8 cellular contexts compared by ENCODE assay signal in the genomic region with DNA sequence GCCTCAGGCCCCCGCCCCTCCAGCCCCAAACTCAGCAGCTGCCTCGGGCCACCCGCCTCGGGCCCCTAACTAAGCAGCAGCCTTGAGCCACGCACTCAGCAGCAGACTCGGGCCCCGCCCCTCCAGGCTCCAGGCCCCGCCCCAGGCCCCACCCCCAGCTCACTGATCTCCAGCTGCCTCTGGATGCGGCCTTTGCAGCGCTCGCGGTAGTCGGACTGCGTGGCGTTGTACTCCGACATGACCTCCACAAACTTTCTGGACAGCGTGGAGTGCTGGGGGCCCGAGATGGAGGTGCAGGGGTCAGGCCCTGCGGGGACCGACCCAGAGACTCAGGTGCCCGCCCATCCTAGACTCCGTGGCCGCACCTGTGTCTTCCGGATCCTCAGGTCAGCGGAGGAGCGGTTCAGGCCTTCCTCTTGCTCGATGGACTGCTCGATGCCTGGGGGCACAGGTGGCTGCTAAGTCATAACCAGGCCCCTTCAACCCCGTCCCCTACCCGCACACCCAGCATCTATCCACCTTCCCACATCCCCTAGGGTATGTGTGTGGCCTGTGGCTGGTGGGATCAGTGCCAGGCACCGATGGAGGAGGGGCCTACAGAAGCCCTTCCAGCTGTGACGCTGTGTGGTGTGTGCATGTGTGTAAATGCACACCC. TPM values are rescaled to one million over a fixed set of nuclear protein-coding genes. Genes with fewer than 3 reads are reported as not detected.
DNase-seq lines count a peak whose midpoint lies in the region; ATAC-seq, FAIRE-seq and TF ChIP-seq lines count a peak whose summit lies in the region.

No MANE protein-coding gene starts in this region.

- H3K9ac ChIP-seq in GM12878 (ENCODE audit: control insufficient read depth, insufficient read depth, low read length): no peak overlapping the region
- H3K9ac ChIP-seq in mammary epithelial cell (ENCODE audit: insufficient read depth, low read length): no peak overlapping the region

- peak; percentile 93 for DNase-seq in A673 (ENCODE audit: low spot score)
- peak; percentile 84 for DNase-seq in NCI-H2171 (lab: John Stamatoyannopoulos, UW)
- DNase-seq in GM12878 (ENCODE audit: low read depth, low spot score): no peak
- peak; percentile 35 for DNase-seq in lung (ENCODE audit: low spot score)
- peak; percentile 62 to 87 for DNase-seq in upper lobe of left lung
- no peak for DNase-seq in mammary epithelial cell

- H3K4me3 ChIP-seq in A673 (ENCODE audit: low read depth, low read length, poor library complexity, severe bottlenecking) (peak overlapping the region; percentile 7), GM12878 (no peak overlapping the region), lung (no peak overlapping the region), upper lobe of left lung (peak overlapping the region in 3 of 4 donors; percentile 13 to 37 (median 30)), mammary epithelial cell (replicated peaks in 1 of 3; ENCODE audit: insufficient read depth in 1 of 3, low read depth in 2 of 3, low read length in 3 of 3) (no peak overlapping the region)

- POLR2A ChIA-PET in A673 (lab: Charles Lee; ENCODE audit: low non-redundant PET) (interaction anchor here (0.6 kb wide), 1 partner anchor 490 kb away, joined by 4 read pairs; no protein-coding TSS in a partner anchor), GM12878 (lab: Charles Lee) (interaction anchor here (0.6 kb wide), 1 partner anchor 73 kb away, joined by 3 read pairs; no protein-coding TSS in a partner anchor)

- no peaks in the 10 kb centered on the region for H3K27me3 ChIP-seq in A673 (replicated peaks; ENCODE audit: insufficient read depth, low read depth, low read length, poor library complexity)
- H3K27me3 ChIP-seq in GM12878 (replicated peaks in 1 of 2; ENCODE audit: control insufficient read depth in 2 of 2, insufficient read depth in 2 of 2, low read length in 1 of 2): no peaks in the 10 kb centered on the region
- H3K27me3 ChIP-seq in lung (ENCODE audit: control insufficient read depth, insufficient read depth): no peaks in the 10 kb centered on the region
- no peaks in the 10 kb centered on the region for H3K27me3 ChIP-seq in upper lobe of left lung
- no peaks in the 10 kb centered on the region for H3K27me3 ChIP-seq in mammary epithelial cell (ENCODE audit: insufficient read depth, low read length)

- no peak for TF ChIP-seq EP300 in GM12878 (IDR thresholded peaks at IDR 0.05; ENCODE audit: borderline replicate concordance in 1 of 2, control insufficient read depth in 1 of 2, low read depth in 2 of 2, low read length in 2 of 2)
- TF ChIP-seq EP300 in upper lobe of left lung (IDR thresholded peaks at IDR 0.05): no peak

- no peak for TF ChIP-seq RAD21 in GM12878 (IDR thresholded peaks at IDR 0.05; ENCODE audit: insufficient read depth, low read depth, low read length)

- RAD21 ChIA-PET in GM12878 (lab: Charles Lee; ENCODE audit: unreplicated experiment): no interaction called here

- ATAC-seq in GM12878 (peak; percentile 48), lung (ENCODE audit: insufficient read depth, low FRiP score) (no peak), upper lobe of left lung (ENCODE audit: low FRiP score in 2 of 2) (peak; percentile 65 to 76), GM21390 (IDR thresholded peaks at IDR 0.05; ENCODE audit: unreplicated experiment) (no peak), GM18505 (IDR thresholded peaks at IDR 0.05; ENCODE audit: unreplicated experiment) (no peak)

- H3K4me2 ChIP-seq in GM12878 (ENCODE audit: control insufficient read depth, insufficient read depth) (0 out of 2 replicates have a peak overlapping the region, but pooled peaks have one; percentile 7), mammary epithelial cell (ENCODE audit: insufficient read depth, low read depth, low read length) (no peak overlapping the region)

- TF ChIP-seq POLR2A in GM12878 (IDR thresholded peaks at IDR 0.05; ENCODE audit: low read depth, low read length) (no peak), upper lobe of left lung (IDR thresholded peaks at IDR 0.05) (no peak), GM18505 (IDR thresholded peaks at IDR 0.05; ENCODE audit: borderline replicate concordance, extremely low read depth, insufficient read depth, insufficient read length) (no peak)

- H3K36me3 ChIP-seq in A673 (ENCODE audit: insufficient read depth, low read length, poor library complexity, severe bottlenecking) (peaks cover 43% of the 10 kb centered on the region), GM12878 (ENCODE audit: control insufficient read depth in 2 of 2, insufficient read depth in 2 of 2, low read length in 1 of 2) (peaks cover 2 to 8% of the 10 kb centered on the region in 2 experiments; a peak in 3 of 4 replicates), lung (ENCODE audit: control insufficient read depth in 2 of 2, insufficient read depth in 2 of 2, low read length in 2 of 2) (peaks cover 0 to 17% of the 10 kb centered on the region in 2 donors), upper lobe of left lung (peaks cover 0 to 19% (median 11%) of the 10 kb centered on the region in 4 donors), mammary epithelial cell (ENCODE audit: insufficient read depth, low read length) (peaks cover 16% of the 10 kb centered on the region)

- TF ChIP-seq CTCF in A673 (conservative IDR thresholded peaks at IDR 0.05; ENCODE audit: low read depth, low read length) (no peak), GM12878 (IDR thresholded peaks at IDR 0.05 in 2 of 3, conservative IDR thresholded peaks at IDR 0.05 in 1 of 3; ENCODE audit: control insufficient read depth in 2 of 3, extremely low read depth in 1 of 3, insufficient read depth in 1 of 3, low read depth in 3 of 3, low read length in 3 of 3) (no peak), lung (IDR thresholded peaks at IDR 0.05; ENCODE audit: control extremely low read depth, extremely low read depth) (no peak), upper lobe of left lung (IDR thresholded peaks at IDR 0.05) (no peak), mammary epithelial cell (conservative IDR thresholded peaks at IDR 0.05 in 1 of 2, IDR thresholded peaks at IDR 0.05 in 1 of 2; ENCODE audit: extremely low read depth in 1 of 2, insufficient read depth in 1 of 2, low read depth in 1 of 2, low read length in 2 of 2) (no peak)

- BruUV-seq in A673 (replicated peaks; lab: Mats Ljungman, UMichigan) (no TSS peak), GM12878 (replicated peaks; lab: Mats Ljungman, UMichigan) (no TSS peak), mammary epithelial cell (replicated peaks; lab: Mats Ljungman, UMichigan) (no TSS peak)

- 36% methylated on average over 29 of the region's 32 CpGs for WGBS in GM12878 (ENCODE audit: insufficient coverage, insufficient replicate concordance, low lambda C conversion rate, missing lambda C conversion rate)
- 36 to 42% methylated on average over 27 to 32 of the region's 32 CpGs for WGBS in lung, 2 donors
- WGBS in upper lobe of left lung, 2 donors: 56 to 63% methylated on average over 14 to 18 of the region's 32 CpGs
- WGBS in mammary epithelial cell (ENCODE audit: low coverage, missing lambda C conversion rate): 93% methylated on average over 14 of the region's 32 CpGs

- CTCF ChIA-PET in A673 (lab: Charles Lee) (interaction anchor here (0.6 to 1.5 kb wide), 4 partner anchors 12 to 146 kb away, joined by 4 to 7 read pairs (median 6); no protein-coding TSS in a partner anchor), GM12878 (lab: Yijun Ruan, JAX) (no interaction called here), mammary epithelial cell (lab: Charles Lee; ENCODE audit: low non-redundant PET) (no interaction called here)

- H4K20me1 ChIP-seq in GM12878 (ENCODE audit: control insufficient read depth, insufficient read depth) (no peaks in the 10 kb centered on the region), mammary epithelial cell (ENCODE audit: insufficient read depth, low read length) (peaks cover 2% of the 10 kb centered on the region)

- dilution Hi-C loops in mammary epithelial cell (cut with HindIII; ENCODE audit: low sequenced_read_pairs): no loop called here

- H2AFZ ChIP-seq in GM12878 (ENCODE audit: control insufficient read depth, low read depth, low read length): peak overlapping the region; percentile 10; the same call in 1 of the 2 replicates
- no peak overlapping the region for H2AFZ ChIP-seq in mammary epithelial cell (ENCODE audit: low read depth, low read length)

- no peak for FAIRE-seq in GM12878 (lab: Jason Lieb, UNC)

- SMC1A ChIA-PET in GM12878 (lab: Charles Lee; ENCODE audit: uncharacterized antibody, unreplicated experiment): no interaction called here

- peak overlapping the region; percentile 97 for H3K27ac ChIP-seq in A673 (ENCODE audit: low read depth, low read length, poor library complexity, severe bottlenecking)
- no peak overlapping the region for H3K27ac ChIP-seq in GM12878 (ENCODE audit: control insufficient read depth, insufficient read depth)
- H3K27ac ChIP-seq in lung (ENCODE audit: low read depth in 1 of 2, low read length in 1 of 2): no peak overlapping the region
- peak overlapping the region in 1 of 4 donors; percentile 26 for H3K27ac ChIP-seq in upper lobe of left lung
- no peak overlapping the region for H3K27ac ChIP-seq in mammary epithelial cell (ENCODE audit: insufficient read depth, low read depth, low read length)

- H3K4me1 ChIP-seq in A673 (ENCODE audit: insufficient read depth, low read length, poor library complexity, severe bottlenecking): peaks cover 53% of the 10 kb centered on the region
- no peaks in the 10 kb centered on the region for H3K4me1 ChIP-seq in GM12878 (ENCODE audit: control insufficient read depth, insufficient read depth, low read length)
- no peaks in the 10 kb centered on the region for H3K4me1 ChIP-seq in lung (ENCODE audit: control insufficient read depth in 2 of 2, insufficient read depth in 2 of 2, low read length in 2 of 2)
- peaks cover 0 to 23% (median 15%) of the 10 kb centered on the region in 4 donors for H3K4me1 ChIP-seq in upper lobe of left lung
- H3K4me1 ChIP-seq in mammary epithelial cell (ENCODE audit: insufficient read depth, low read length): no peaks in the 10 kb centered on the region

- H3K9me3 ChIP-seq in A673 (ENCODE audit: low read depth, low read length, poor library complexity, severe bottlenecking): no peaks in the 10 kb centered on the region
- H3K9me3 ChIP-seq in GM12878 (replicated peaks; ENCODE audit: control insufficient read depth, insufficient read depth, low read length): no peaks in the 10 kb centered on the region
- no peaks in the 10 kb centered on the region for H3K9me3 ChIP-seq in lung (ENCODE audit: control insufficient read depth in 2 of 2, insufficient read depth in 1 of 2, low read length in 1 of 2)
- H3K9me3 ChIP-seq in upper lobe of left lung: no peaks in the 10 kb centered on the region
- H3K9me3 ChIP-seq in mammary epithelial cell (replicated peaks; ENCODE audit: insufficient read depth, low read length): no peaks in the 10 kb centered on the region

- intact Hi-C loops in A673 (cut with micrococcal nuclease; ENCODE audit: unreplicated experiment) (loop anchor here (2.0 kb wide), 1 partner anchor 15 kb away; a partner anchor contains a TSS), GM12878 (cut with micrococcal nuclease; ENCODE audit: unreplicated experiment) (no loop called here), mammary epithelial cell (cut with micrococcal nuclease) (no loop called here)

- H3K79me2 ChIP-seq in GM12878 (ENCODE audit: control insufficient read depth, insufficient read depth, low read length) (no peaks in the 10 kb centered on the region), mammary epithelial cell (ENCODE audit: insufficient read depth, low read length) (peaks cover 18% of the 10 kb centered on the region)

- in situ Hi-C loops in GM12878 (cut with MboI): no loop called here
- in situ Hi-C loops in mammary epithelial cell (cut with MboI; ENCODE audit: low sequenced_read_pairs in 2 of 2): no loop called here

RNA-seq across cellular contexts. Expression of a gene that starts 15.4 kb away (rescaled TPM):
- total RNA-seq in A673 (2021): 37.8 and 47.1 TPM in 2 replicates
- total RNA-seq in GM12878 (2013; cell fraction: nucleolus; rRNA removed): 13.9 and 20.9 TPM in 2 replicates
- 1.9 and 2.6 TPM in 2 replicates for total RNA-seq in GM12878 (2014; rRNA removed)
- 1.6 and 2.6 TPM in 2 replicates for total RNA-seq in GM12878 (2014; rRNA removed; fragmentation: Illumina TruSeq; extraction: Trizol)
- total RNA-seq in GM12878 (2021): 3.1 and 3.9 TPM in 2 replicates
- 1.9 TPM for polyA plus RNA-seq in GM12878 (2011; ENCODE audit: low read depth)
- polyA plus RNA-seq in GM12878 (2011; rRNA removed): 1.4 and 2.4 TPM in 2 replicates
- polyA plus RNA-seq in GM12878 (2011; cell fraction: cytosol; rRNA removed): 3.3 and 3.8 TPM in 2 replicates
- polyA plus RNA-seq in GM12878 (2011; cell fraction: nucleus; rRNA removed): 30.5 and 34.2 TPM in 2 replicates
- 3.8 and 4.4 TPM in 2 replicates for polyA plus RNA-seq in GM12878 (2012)
- 1.9 and 3.1 TPM in 2 replicates for polyA plus RNA-seq in GM12878 (2014; fragmentation: Illumina TruSeq; extraction: Trizol)
- under 1 TPM; 0.15 to 0.21 TPM for polyA plus RNA-seq in GM12878 (2014; fragmentation: Nextera tagmentation; extraction: Ambion mirVana)
- polyA plus RNA-seq in GM12878 (2014; rRNA removed): 5.2 and 5.3 TPM in 2 replicates
- 1 to 10 TPM; 1.7 to 1.8 TPM for polyA plus RNA-seq in GM12878 (2016; fragmentation: Nextera tagmentation; extraction: Ambion mirVana)
- 1.9 and 2.7 TPM in 2 replicates for polyA minus RNA-seq in GM12878 (2011; rRNA and poly(A)+ RNA removed)
- 0.62 and 1.7 TPM in 2 replicates for polyA minus RNA-seq in GM12878 (2011; cell fraction: cytosol; rRNA and poly(A)+ RNA removed)
- polyA minus RNA-seq in GM12878 (2011; cell fraction: nucleus; rRNA and poly(A)+ RNA removed): 5.4 and 6.5 TPM in 2 replicates
- total RNA-seq in lung: 1 to 10 TPM; 7.7 to 8.0 TPM
- 1 to 10 TPM; 4.1 to 7.7 TPM for polyA plus RNA-seq in lung
- total RNA-seq in upper lobe of left lung: 10 to 100 TPM in 2 of 6 donors, 1 to 10 TPM in 4; 4.1 to 16.9 (median 5.9) TPM
- total RNA-seq in mammary epithelial cell: 10 to 100 TPM in 1 of 2 donors, 1 to 10 TPM in 1; 6.8 to 39.7 TPM
- 30.5 TPM for polyA plus RNA-seq in mammary epithelial cell
- 30.8 TPM for polyA minus RNA-seq in mammary epithelial cell

RNA-seq across cellular contexts. Expression of a gene that starts 20.7 kb away (rescaled TPM):
- 133 and 138 TPM in 2 replicates for total RNA-seq in A673 (2021)
- 28.4 and 29.4 TPM in 2 replicates for total RNA-seq in GM12878 (2013; cell fraction: nucleolus; rRNA removed)
- total RNA-seq in GM12878 (2014; rRNA removed): 75.3 and 82.9 TPM in 2 replicates
- total RNA-seq in GM12878 (2014; rRNA removed; fragmentation: Illumina TruSeq; extraction: Trizol): 69.8 and 71.1 TPM in 2 replicates
- total RNA-seq in GM12878 (2021): 73.7 and 84.9 TPM in 2 replicates
- polyA plus RNA-seq in GM12878 (2011; ENCODE audit: low read depth): 44.4 TPM
- 98.5 and 114 TPM in 2 replicates for polyA plus RNA-seq in GM12878 (2011; rRNA removed)
- polyA plus RNA-seq in GM12878 (2011; cell fraction: cytosol; rRNA removed): 138 and 180 TPM in 2 replicates
- 67.4 and 98.6 TPM in 2 replicates for polyA plus RNA-seq in GM12878 (2011; cell fraction: nucleus; rRNA removed)
- polyA plus RNA-seq in GM12878 (2012): 55.5 and 68.2 TPM in 2 replicates
- polyA plus RNA-seq in GM12878 (2014; fragmentation: Illumina TruSeq; extraction: Trizol): 96.0 and 109 TPM in 2 replicates
- 10 to 100 TPM; 36.4 to 89.9 TPM for polyA plus RNA-seq in GM12878 (2014; fragmentation: Nextera tagmentation; extraction: Ambion mirVana)
- polyA plus RNA-seq in GM12878 (2014; rRNA removed): 117 and 123 TPM in 2 replicates
- polyA plus RNA-seq in GM12878 (2016; fragmentation: Nextera tagmentation; extraction: Ambion mirVana): 100 to 1,000 TPM; 137 to 138 TPM
- polyA minus RNA-seq in GM12878 (2011; rRNA and poly(A)+ RNA removed): 46.3 and 61.5 TPM in 2 replicates
- 14.4 and 26.0 TPM in 2 replicates for polyA minus RNA-seq in GM12878 (2011; cell fraction: cytosol; rRNA and poly(A)+ RNA removed)
- 9.3 and 17.6 TPM in 2 replicates for polyA minus RNA-seq in GM12878 (2011; cell fraction: nucleus; rRNA and poly(A)+ RNA removed)
- 10 to 100 TPM; 33.5 to 76.7 TPM for total RNA-seq in lung
- 100 to 1,000 TPM in 1 of 2 donors, 10 to 100 TPM in 1; 71.7 to 118 TPM for polyA plus RNA-seq in lung
- total RNA-seq in upper lobe of left lung: 10 to 100 TPM; 19.9 to 52.3 (median 48.8) TPM
- total RNA-seq in mammary epithelial cell: 10 to 100 TPM; 36.0 to 57.6 TPM
- polyA plus RNA-seq in mammary epithelial cell: 77.9 TPM
- 102 TPM for polyA minus RNA-seq in mammary epithelial cell

RNA-seq across cellular contexts. Expression of a gene that starts 20.9 kb away (rescaled TPM):
- 11.1 and 11.8 TPM in 2 replicates for total RNA-seq in A673 (2021)
- 7.9 and 8.3 TPM in 2 replicates for total RNA-seq in GM12878 (2013; cell fraction: nucleolus; rRNA removed)
- total RNA-seq in GM12878 (2014; rRNA removed): 9.2 and 11.2 TPM in 2 replicates
- 4.1 TPM in 2 replicates for total RNA-seq in GM12878 (2014; rRNA removed; fragmentation: Illumina TruSeq; extraction: Trizol)
- total RNA-seq in GM12878 (2021): 13.4 and 13.5 TPM in 2 replicates
- polyA plus RNA-seq in GM12878 (2011; ENCODE audit: low read depth): 2.6 TPM
- 4.1 and 4.5 TPM in 2 replicates for polyA plus RNA-seq in GM12878 (2011; rRNA removed)
- 7.1 and 9.8 TPM in 2 replicates for polyA plus RNA-seq in GM12878 (2011; cell fraction: cytosol; rRNA removed)
- polyA plus RNA-seq in GM12878 (2011; cell fraction: nucleus; rRNA removed): 6.0 and 7.7 TPM in 2 replicates
- polyA plus RNA-seq in GM12878 (2012): 8.0 and 8.6 TPM in 2 replicates
- polyA plus RNA-seq in GM12878 (2014; fragmentation: Illumina TruSeq; extraction: Trizol): 3.2 and 5.5 TPM in 2 replicates
- polyA plus RNA-seq in GM12878 (2014; fragmentation: Nextera tagmentation; extraction: Ambion mirVana): 1 to 10 TPM; 2.1 to 3.5 TPM
- 19.0 and 19.2 TPM in 2 replicates for polyA plus RNA-seq in GM12878 (2014; rRNA removed)
- polyA plus RNA-seq in GM12878 (2016; fragmentation: Nextera tagmentation; extraction: Ambion mirVana): 10 to 100 TPM; 10.3 to 12.4 TPM
- polyA minus RNA-seq in GM12878 (2011; rRNA and poly(A)+ RNA removed): 4.4 and 7.6 TPM in 2 replicates
- 2.4 and 2.8 TPM in 2 replicates for polyA minus RNA-seq in GM12878 (2011; cell fraction: cytosol; rRNA and poly(A)+ RNA removed)
- polyA minus RNA-seq in GM12878 (2011; cell fraction: nucleus; rRNA and poly(A)+ RNA removed): 6.2 and 11.5 TPM in 2 replicates
- total RNA-seq in lung: 10 to 100 TPM in 1 of 2 donors, 1 to 10 TPM in 1; 5.3 to 14.4 TPM
- 10 to 100 TPM in 1 of 2 donors, 1 to 10 TPM in 1; 8.1 to 10.0 TPM for polyA plus RNA-seq in lung
- total RNA-seq in upper lobe of left lung: 10 to 100 TPM in 4 of 6 donors, 1 to 10 TPM in 2; 6.9 to 13.1 (median 10.3) TPM
- 10 to 100 TPM in 1 of 2 donors, 1 to 10 TPM in 1; 3.0 to 11.1 TPM for total RNA-seq in mammary epithelial cell
- 5.7 TPM for polyA plus RNA-seq in mammary epithelial cell
- polyA minus RNA-seq in mammary epithelial cell: 5.7 TPM

RNA-seq across cellular contexts. Expression of a gene that starts 34.5 kb away (rescaled TPM):
- total RNA-seq in A673 (2021): 20.7 and 22.9 TPM in 2 replicates
- 5.0 and 6.2 TPM in 2 replicates for total RNA-seq in GM12878 (2013; cell fraction: nucleolus; rRNA removed)
- 16.9 and 22.1 TPM in 2 replicates for total RNA-seq in GM12878 (2014; rRNA removed)
- 6.3 and 8.6 TPM in 2 replicates for total RNA-seq in GM12878 (2014; rRNA removed; fragmentation: Illumina TruSeq; extraction: Trizol)
- 11.6 and 14.6 TPM in 2 replicates for total RNA-seq in GM12878 (2021)
- polyA plus RNA-seq in GM12878 (2011; ENCODE audit: low read depth): 2.3 TPM
- polyA plus RNA-seq in GM12878 (2011; rRNA removed): 2.8 and 6.0 TPM in 2 replicates
- 8.6 and 10.1 TPM in 2 replicates for polyA plus RNA-seq in GM12878 (2011; cell fraction: cytosol; rRNA removed)
- 5.8 and 7.1 TPM in 2 replicates for polyA plus RNA-seq in GM12878 (2011; cell fraction: nucleus; rRNA removed)
- polyA plus RNA-seq in GM12878 (2012): 4.9 and 6.6 TPM in 2 replicates
- polyA plus RNA-seq in GM12878 (2014; fragmentation: Illumina TruSeq; extraction: Trizol): 5.6 and 8.3 TPM in 2 replicates
- 1 to 10 TPM; 2.8 to 5.6 TPM for polyA plus RNA-seq in GM12878 (2014; fragmentation: Nextera tagmentation; extraction: Ambion mirVana)
- polyA plus RNA-seq in GM12878 (2014; rRNA removed): 17.7 and 23.4 TPM in 2 replicates
- polyA plus RNA-seq in GM12878 (2016; fragmentation: Nextera tagmentation; extraction: Ambion mirVana): 10 to 100 TPM; 22.7 to 24.8 TPM
- polyA minus RNA-seq in GM12878 (2011; rRNA and poly(A)+ RNA removed): 3.6 and 6.4 TPM in 2 replicates
- 3.6 and 3.9 TPM in 2 replicates for polyA minus RNA-seq in GM12878 (2011; cell fraction: cytosol; rRNA and poly(A)+ RNA removed)
- polyA minus RNA-seq in GM12878 (2011; cell fraction: nucleus; rRNA and poly(A)+ RNA removed): 10.5 and 16.5 TPM in 2 replicates
- total RNA-seq in lung: 10 to 100 TPM; 22.2 to 50.0 TPM
- 10 to 100 TPM; 30.5 to 52.9 TPM for polyA plus RNA-seq in lung
- 10 to 100 TPM; 13.6 to 35.3 (median 28.2) TPM for total RNA-seq in upper lobe of left lung
- 10 to 100 TPM in 1 of 2 donors, 1 to 10 TPM in 1; 6.7 to 23.6 TPM for total RNA-seq in mammary epithelial cell
- 30.4 TPM for polyA plus RNA-seq in mammary epithelial cell
- 18.2 TPM for polyA minus RNA-seq in mammary epithelial cell

RNA-seq across cellular contexts. Expression of a gene that starts 36.5 kb away (rescaled TPM):
- 8.7 and 10.1 TPM in 2 replicates for total RNA-seq in A673 (2021)
- total RNA-seq in GM12878 (2013; cell fraction: nucleolus; rRNA removed): 0.33 TPM in 1 of 2 replicates, not detected in the other
- 0.11 and 0.27 TPM in 2 replicates for total RNA-seq in GM12878 (2014; rRNA removed)
- total RNA-seq in GM12878 (2014; rRNA removed; fragmentation: Illumina TruSeq; extraction: Trizol): not detected in 2 replicates
- 0.21 and 0.27 TPM in 2 replicates for total RNA-seq in GM12878 (2021)
- polyA plus RNA-seq in GM12878 (2011; ENCODE audit: low read depth): not detected
- 0.14 and 0.45 TPM in 2 replicates for polyA plus RNA-seq in GM12878 (2011; rRNA removed)
- 0.55 and 0.87 TPM in 2 replicates for polyA plus RNA-seq in GM12878 (2011; cell fraction: cytosol; rRNA removed)
- polyA plus RNA-seq in GM12878 (2011; cell fraction: nucleus; rRNA removed): 0.35 and 0.67 TPM in 2 replicates
- 0.54 and 0.90 TPM in 2 replicates for polyA plus RNA-seq in GM12878 (2012)
- not detected in 2 replicates for polyA plus RNA-seq in GM12878 (2014; fragmentation: Illumina TruSeq; extraction: Trizol)
- polyA plus RNA-seq in GM12878 (2014; fragmentation: Nextera tagmentation; extraction: Ambion mirVana): not detected
- polyA plus RNA-seq in GM12878 (2014; rRNA removed): 0.10 TPM in 1 of 2 replicates, not detected in the other
- polyA plus RNA-seq in GM12878 (2016; fragmentation: Nextera tagmentation; extraction: Ambion mirVana): not detected
- polyA minus RNA-seq in GM12878 (2011; rRNA and poly(A)+ RNA removed): 0.21 TPM in 1 of 2 replicates, not detected in the other
- polyA minus RNA-seq in GM12878 (2011; cell fraction: cytosol; rRNA and poly(A)+ RNA removed): not detected in 2 replicates
- not detected in 2 replicates for polyA minus RNA-seq in GM12878 (2011; cell fraction: nucleus; rRNA and poly(A)+ RNA removed)
- 1 to 10 TPM; 1.3 to 5.5 TPM for total RNA-seq in lung
- polyA plus RNA-seq in lung: 1 to 10 TPM in 1 of 2 donors, under 1 TPM in 1; 0.66 to 1.3 TPM
- 1 to 10 TPM; 1.0 to 4.3 (median 1.5) TPM for total RNA-seq in upper lobe of left lung
- total RNA-seq in mammary epithelial cell: 1 to 10 TPM; 1.1 to 3.7 TPM
- 0.61 TPM for polyA plus RNA-seq in mammary epithelial cell
- not detected for polyA minus RNA-seq in mammary epithelial cell

Comparison
In these comparisons a context has a peak if more than half of its experiments do, and no peak if none do; other contexts are left out.
1. DNase-seq: peak in A673 (single experiment), NCI-H2171 (single experiment), lung (single experiment) and upper lobe of left lung (2 of 2); none in GM12878 (single experiment) and mammary epithelial cell (single experiment).
2. H3K4me3 ChIP-seq: peak in A673 (single experiment) and upper lobe of left lung (3 of 4); none in GM12878 (single experiment), lung (single experiment) and mammary epithelial cell (0 of 3).
3. ATAC-seq: peak in GM12878 (single experiment) and upper lobe of left lung (2 of 2); none in lung (single experiment), GM21390 (single experiment) and GM18505 (single experiment).